ENCODE assay signal across 6 cellular contexts in the genomic region with DNA sequence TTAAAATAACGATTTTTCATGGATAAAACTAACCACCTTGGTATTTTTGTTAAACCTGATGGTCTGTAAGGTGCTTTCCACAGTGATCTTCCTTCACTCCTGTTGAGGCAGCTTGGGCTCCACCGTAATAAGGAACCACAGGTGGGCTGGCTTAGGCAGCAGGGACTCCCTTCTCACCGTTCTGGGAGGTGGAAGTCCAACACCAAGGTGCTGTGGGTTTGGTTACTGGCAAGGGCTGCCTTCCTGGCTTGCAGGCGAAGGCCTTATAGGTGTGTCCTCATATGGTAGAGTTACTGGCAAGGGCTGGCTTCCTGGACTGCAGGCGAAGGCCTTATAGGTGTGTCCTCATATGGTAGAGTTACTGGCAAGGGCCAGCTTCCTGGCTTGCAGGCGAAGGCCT.
A peak's percentile ranks its signal among the peaks of the same experiment; 100 is the strongest.
DNase-seq lines count a peak whose midpoint lies in the region; ATAC-seq, FAIRE-seq and TF ChIP-seq lines count a peak whose summit lies in the region.
"Not testable (repeated sequence)": the region's sequence is repeated elsewhere in the genome, so short reads cannot be mapped to it uniquely, and the experiment has no call there.

No MANE protein-coding gene starts in this region.

- not testable (repeated sequence) for H4K20me1 ChIP-seq in keratinocyte (ENCODE audit: control insufficient read depth, extremely low read depth, insufficient read depth, low read length)

- not testable (repeated sequence) for DNase-seq in T-helper 17 cell; activated T-helper 1 cell treated with anti-CD3 and anti-CD28 coated beads, Interleukin-12 subunit alpha, Interleukin-12 subunit beta, Interleukin-2, Interleukin-4 antibody, amounts not matched to agents 30 ng/mL and 10 ng/mL and 1 ng/mL, durations not matched to agents 14 hours and 24 hours and 36 hours (ENCODE audit: low spot score); esophagus squamous epithelium (lab: John Stamatoyannopoulos, UW); keratinocyte (ENCODE audit: low read depth, low spot score); naive thymus-derived CD4-positive, alpha-beta T cell

- H3K36me3 Mint-ChIP-seq in T-helper 17 cell (ENCODE audit: low read depth); activated T-helper 1 cell treated with anti-CD3 and anti-CD28 coated beads, Interleukin-12 subunit alpha, Interleukin-12 subunit beta, Interleukin-2, Interleukin-4 antibody, amounts not matched to agents 30 ng/mL and 10 ng/mL and 1 ng/mL, durations not matched to agents 14 hours and 24 hours and 36 hours (ENCODE audit: low read depth); naive thymus-derived CD4-positive, alpha-beta T cell: not testable (repeated sequence)

- H3K27me3 Mint-ChIP-seq in T-helper 17 cell; activated T-helper 1 cell treated with anti-CD3 and anti-CD28 coated beads, Interleukin-12 subunit alpha, Interleukin-12 subunit beta, Interleukin-2, Interleukin-4 antibody, amounts not matched to agents 30 ng/mL and 10 ng/mL and 1 ng/mL, durations not matched to agents 14 hours and 24 hours and 36 hours (ENCODE audit: insufficient read depth); naive thymus-derived CD4-positive, alpha-beta T cell: not testable (repeated sequence)

- not testable (repeated sequence) for H3K27me3 ChIP-seq in esophagus squamous epithelium; keratinocyte (ENCODE audit: control insufficient read depth, extremely low read depth, insufficient read depth, low read length); naive thymus-derived CD4-positive, alpha-beta T cell (ENCODE audit: control insufficient read depth in 2 of 2, insufficient read depth in 2 of 2, low read length in 2 of 2); skeletal muscle tissue (ENCODE audit: control insufficient read depth in 3 of 3, insufficient read depth in 3 of 3, low read length in 3 of 3)

- not testable (repeated sequence) for ATAC-seq in T-helper 17 cell; naive thymus-derived CD4-positive, alpha-beta T cell

- POLR2A ChIA-PET in naive thymus-derived CD4-positive, alpha-beta T cell (lab: Charles Lee) = not testable (repeated sequence)

- H3K4me3 ChIP-seq in esophagus squamous epithelium; keratinocyte (ENCODE audit: control insufficient read depth in 2 of 3, extremely low read depth in 1 of 3, insufficient read depth in 2 of 3, low read depth in 1 of 3, low read length in 3 of 3); naive thymus-derived CD4-positive, alpha-beta T cell (ENCODE audit: low read length); skeletal muscle tissue (ENCODE audit: low read length in 3 of 3): not testable (repeated sequence)

- H3K27ac ChIP-seq in esophagus squamous epithelium = peak overlapping the region in 3 of 4 donors; percentile 58 to 69 (median 62)
- H3K27ac ChIP-seq in keratinocyte (ENCODE audit: control insufficient read depth, insufficient read depth, low read length); naive thymus-derived CD4-positive, alpha-beta T cell (ENCODE audit: low read depth, low read length): not testable (repeated sequence)
- H3K27ac ChIP-seq in skeletal muscle tissue (ENCODE audit: low read depth, low read length) = peak overlapping the region; percentile 58

- not testable (repeated sequence) for H3K36me3 ChIP-seq in esophagus squamous epithelium; keratinocyte (ENCODE audit: control insufficient read depth in 2 of 2, extremely low read depth in 1 of 2, insufficient read depth in 2 of 2, low read length in 2 of 2); naive thymus-derived CD4-positive, alpha-beta T cell (ENCODE audit: control insufficient read depth in 2 of 3, insufficient read depth in 3 of 3, low read length in 3 of 3); skeletal muscle tissue (ENCODE audit: control insufficient read depth in 3 of 3, insufficient read depth in 3 of 3, low read length in 3 of 3)

- not testable (repeated sequence) for H3K4me3 Mint-ChIP-seq in T-helper 17 cell; activated T-helper 1 cell treated with anti-CD3 and anti-CD28 coated beads, Interleukin-12 subunit alpha, Interleukin-12 subunit beta, Interleukin-2, Interleukin-4 antibody, amounts not matched to agents 30 ng/mL and 10 ng/mL and 1 ng/mL, durations not matched to agents 14 hours and 24 hours and 36 hours; naive thymus-derived CD4-positive, alpha-beta T cell

- H3K79me2 ChIP-seq in keratinocyte (ENCODE audit: control insufficient read depth, insufficient read depth, low read length) = not testable (repeated sequence)

- H3K4me1 ChIP-seq in esophagus squamous epithelium; keratinocyte (ENCODE audit: control insufficient read depth, extremely low read depth, insufficient read depth, low read length); naive thymus-derived CD4-positive, alpha-beta T cell (ENCODE audit: control insufficient read depth in 2 of 2, insufficient read depth in 2 of 2, low read length in 2 of 2); skeletal muscle tissue (ENCODE audit: control insufficient read depth in 3 of 3, insufficient read depth in 3 of 3, low read length in 3 of 3): not testable (repeated sequence)

- dilution Hi-C loops in keratinocyte (cut with MboI; ENCODE audit: extremely low pct_ligation_motif_present, low sequenced_read_pairs) = not testable (repeated sequence)

- CTCF ChIA-PET in naive thymus-derived CD4-positive, alpha-beta T cell (lab: Charles Lee) = interaction anchor here (0.7 kb wide), 1 partner anchor 8 kb away, joined by 4 read pairs; no protein-coding TSS in a partner anchor

- WGBS in esophagus squamous epithelium, 2 donors = 30 to 43% methylated on average over 3 of the region's 6 CpGs

- H3K4me1 Mint-ChIP-seq in T-helper 17 cell; activated T-helper 1 cell treated with anti-CD3 and anti-CD28 coated beads, Interleukin-12 subunit alpha, Interleukin-12 subunit beta, Interleukin-2, Interleukin-4 antibody, amounts not matched to agents 30 ng/mL and 10 ng/mL and 1 ng/mL, durations not matched to agents 14 hours and 24 hours and 36 hours (ENCODE audit: low read depth): not testable (repeated sequence)
- peaks cover 5 to 27% (median 19%) of the 10 kb centered on the region in 7 donors for H3K4me1 Mint-ChIP-seq in naive thymus-derived CD4-positive, alpha-beta T cell

- peak overlapping the region; percentile 10 for H3K27ac Mint-ChIP-seq in T-helper 17 cell
- peak overlapping the region; percentile 44 for H3K27ac Mint-ChIP-seq in activated T-helper 1 cell treated with anti-CD3 and anti-CD28 coated beads, Interleukin-12 subunit alpha, Interleukin-12 subunit beta, Interleukin-2, Interleukin-4 antibody, amounts not matched to agents 30 ng/mL and 10 ng/mL and 1 ng/mL, durations not matched to agents 14 hours and 24 hours and 36 hours
- peak overlapping the region in 8 of 9 donors; percentile 46 to 92 (median 70) for H3K27ac Mint-ChIP-seq in naive thymus-derived CD4-positive, alpha-beta T cell

- TF ChIP-seq POLR2A in esophagus squamous epithelium (IDR thresholded peaks at IDR 0.05) = not testable (repeated sequence)

- not testable (repeated sequence) for H3K9me3 Mint-ChIP-seq in activated T-helper 1 cell treated with anti-CD3 and anti-CD28 coated beads, Interleukin-12 subunit alpha, Interleukin-12 subunit beta, Interleukin-2, Interleukin-4 antibody, amounts not matched to agents 30 ng/mL and 10 ng/mL and 1 ng/mL, durations not matched to agents 14 hours and 24 hours and 36 hours; naive thymus-derived CD4-positive, alpha-beta T cell

- H3K9me1 ChIP-seq in keratinocyte (ENCODE audit: control insufficient read depth, extremely low read depth, insufficient read depth, low read length) = not testable (repeated sequence)

- not testable (repeated sequence) for FAIRE-seq in keratinocyte (lab: Jason Lieb, UNC)

- TF ChIP-seq CTCF in esophagus squamous epithelium (IDR thresholded peaks at IDR 0.05); keratinocyte (optimal IDR thresholded peaks at IDR 0.05 in 1 of 3, IDR thresholded peaks at IDR 0.05 in 1 of 3, conservative IDR thresholded peaks at IDR 0.05 in 1 of 3; ENCODE audit: extremely low read depth in 1 of 3, insufficient read depth in 2 of 3, low read length in 3 of 3): not testable (repeated sequence)

- not testable (repeated sequence) for H3K9ac ChIP-seq in keratinocyte (ENCODE audit: control insufficient read depth, extremely low read depth, insufficient read depth, low read length); skeletal muscle tissue (ENCODE audit: low read depth in 1 of 3, low read length in 3 of 3)

- H3K9me3 ChIP-seq in T-helper 17 cell (ENCODE audit: control insufficient read depth, low read length, poor library complexity, severe bottlenecking); esophagus squamous epithelium; keratinocyte (ENCODE audit: control insufficient read depth, low read depth, low read length); naive thymus-derived CD4-positive, alpha-beta T cell (ENCODE audit: control insufficient read depth in 2 of 3, low read length in 3 of 3); skeletal muscle tissue (ENCODE audit: control insufficient read depth in 3 of 3, low read length in 3 of 3): not testable (repeated sequence)

- not testable (repeated sequence) for H3K4me2 ChIP-seq in keratinocyte (ENCODE audit: control insufficient read depth, extremely low read depth, insufficient read depth, low read depth, low read length)

- intact Hi-C loops in activated T-helper 1 cell treated with anti-CD3 and anti-CD28 coated beads, Interleukin-12 subunit alpha, Interleukin-12 subunit beta, Interleukin-2, Interleukin-4 antibody, amounts not matched to agents 30 ng/mL and 10 ng/mL and 1 ng/mL, durations not matched to agents 14 hours and 24 hours and 36 hours (cut with micrococcal nuclease); esophagus squamous epithelium (cut with DNase I); naive thymus-derived CD4-positive, alpha-beta T cell (cut with micrococcal nuclease): not testable (repeated sequence)

- H2AFZ ChIP-seq in keratinocyte (ENCODE audit: control insufficient read depth, low read length) = peak overlapping the region; percentile 74

Comparison
In these comparisons a context has a peak if more than half of its experiments do, and no peak if none do; other contexts are left out.
1. H3K27ac Mint-ChIP-seq: peak in every context shown above with its lines; median percentile 70 in naive thymus-derived CD4-positive, alpha-beta T cell; 44 in activated T-helper 1 cell treated with anti-CD3 and anti-CD28 coated beads, Interleukin-12 subunit alpha, Interleukin-12 subunit beta, Interleukin-2, Interleukin-4 antibody, amounts not matched to agents 30 ng/mL and 10 ng/mL and 1 ng/mL, durations not matched to agents 14 hours and 24 hours and 36 hours; 10 in T-helper 17 cell.